Comparison of ENCODE assay signal across 8 cellular contexts in the genomic region with DNA sequence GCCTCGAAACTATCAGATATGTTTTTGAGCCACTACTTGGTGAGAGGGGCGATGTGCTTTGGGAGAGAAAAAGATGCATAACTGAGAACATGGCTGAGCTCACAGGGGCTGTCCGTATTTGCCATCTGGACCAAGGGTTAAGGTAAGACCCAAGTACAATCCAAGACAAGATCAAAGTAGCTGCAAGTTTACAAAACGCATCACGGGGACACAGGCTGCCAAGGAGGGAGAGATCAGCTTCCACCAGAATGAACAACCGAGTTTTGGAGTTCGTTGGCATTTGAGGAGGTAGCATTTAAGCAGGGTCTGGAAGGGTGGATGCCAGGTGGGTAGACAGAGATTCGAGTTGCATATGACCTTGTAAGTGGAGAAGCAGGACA. TPM values are rescaled to one million over a fixed set of nuclear protein-coding genes. Genes with fewer than 3 reads are reported as not detected.
DNase-seq lines count a peak whose midpoint lies in the region; ATAC-seq, FAIRE-seq and TF ChIP-seq lines count a peak whose summit lies in the region.

No MANE protein-coding gene starts in this region.

- H3K4me3 ChIP-seq in CD8-positive, alpha-beta memory T cell (ENCODE audit: low read length), result peak overlapping the region; percentile 93
- H3K4me3 ChIP-seq in Peyer's patch (peak overlapping the region; percentile 65 to 88 (median 78)), esophagus muscularis mucosa (peak overlapping the region; percentile 81 to 93 (median 90)), pancreas (peak overlapping the region; percentile 76 to 98 (median 89))

- peaks cover 53 to 71% (median 58%) of the 10 kb centered on the region in 3 donors for H3K4me1 Mint-ChIP-seq in CD8-positive, alpha-beta memory T cell

- H3K9me3 ChIP-seq in CD8-positive, alpha-beta memory T cell (ENCODE audit: low read length), result no peaks in the 10 kb centered on the region
- H3K9me3 ChIP-seq in Peyer's patch (no peaks in the 10 kb centered on the region), esophagus muscularis mucosa (no peaks in the 10 kb centered on the region), pancreas (no peaks in the 10 kb centered on the region)

- peak overlapping the region; percentile 86 to 99 (median 96) for H3K4me3 Mint-ChIP-seq in CD8-positive, alpha-beta memory T cell

- TF ChIP-seq CTCF in Peyer's patch (IDR thresholded peaks at IDR 0.05), result no peak
- TF ChIP-seq CTCF in esophagus muscularis mucosa (IDR thresholded peaks at IDR 0.05), result no peak
- no peak for TF ChIP-seq CTCF in pancreas (IDR thresholded peaks at IDR 0.05)

- peak overlapping the region; percentile 48 for H3K27ac ChIP-seq in CD8-positive, alpha-beta memory T cell (ENCODE audit: low read depth, low read length)
- H3K27ac ChIP-seq in Peyer's patch (peak overlapping the region; percentile 77 to 91 (median 90)), esophagus muscularis mucosa (replicated peaks in 1 of 4) (peak overlapping the region; percentile 91 to 96 (median 95)), pancreas (peak overlapping the region; percentile 87 to 94 (median 94))

- no peak for FAIRE-seq in pancreas (lab: Jason Lieb, UNC)

- 66% methylated on average over 8 of the region's 8 CpGs for WGBS in esophagus muscularis mucosa
- 44 to 59% methylated on average over 8 of the region's 8 CpGs for WGBS in pancreas, 2 donors

- intact Hi-C loops in esophagus muscularis mucosa (cut with DNase I), result loop anchor here (2.0 kb wide), 1 partner anchor 96 kb away; no protein-coding TSS in a partner anchor
- intact Hi-C loops in pancreas (cut with DNase I), result loop anchor here in 2 of 3 donors (5.0 to 10.0 kb wide), 2 partner anchors 98 to 316 kb away; no protein-coding TSS in a partner anchor

- ATAC-seq in pancreas, result no peak
- no peak for ATAC-seq in HG02970 (IDR thresholded peaks at IDR 0.05; ENCODE audit: low FRiP score, unreplicated experiment)

- no peak for TF ChIP-seq EP300 in esophagus muscularis mucosa (IDR thresholded peaks at IDR 0.05)

- TF ChIP-seq POLR2A in Peyer's patch (IDR thresholded peaks at IDR 0.05) (no peak), esophagus muscularis mucosa (IDR thresholded peaks at IDR 0.05; ENCODE audit: low read depth) (no peak)

- peaks cover 0 to 45% (median 5%) of the 10 kb centered on the region in 3 donors for H3K36me3 Mint-ChIP-seq in CD8-positive, alpha-beta memory T cell

- peaks cover 50% of the 10 kb centered on the region for H3K4me1 ChIP-seq in CD8-positive, alpha-beta memory T cell (ENCODE audit: insufficient read depth, low read length)
- peaks cover 0 to 16% (median 2%) of the 10 kb centered on the region in 4 donors for H3K4me1 ChIP-seq in Peyer's patch
- peaks cover 18 to 49% (median 44%) of the 10 kb centered on the region in 4 donors for H3K4me1 ChIP-seq in esophagus muscularis mucosa
- peaks cover 3 to 8% (median 7%) of the 10 kb centered on the region in 3 donors for H3K4me1 ChIP-seq in pancreas

- DNase-seq in CD8-positive, alpha-beta memory T cell, result no peak
- DNase-seq in Peyer's patch, result no peak
- no peak for DNase-seq in esophagus muscularis mucosa (ENCODE audit: extremely low spot score)
- DNase-seq in pancreas, result no peak
- no peak for DNase-seq in NCI-H446 treated with DMSO at 0.1 percent for 48 hours (lab: John Stamatoyannopoulos, UW)
- DNase-seq in SW480 (ENCODE audit: low spot score), result no peak
- DNase-seq in DMS53 treated with DMSO at 0.1 percent for 48 hours (lab: John Stamatoyannopoulos, UW; ENCODE audit: unreplicated experiment), result no peak

- H3K36me3 ChIP-seq in CD8-positive, alpha-beta memory T cell (ENCODE audit: insufficient read depth, low read length), result no peaks in the 10 kb centered on the region
- H3K36me3 ChIP-seq in Peyer's patch (no peaks in the 10 kb centered on the region), esophagus muscularis mucosa (peaks cover 0 to 4% (median 0%) of the 10 kb centered on the region in 4 donors), pancreas (no peaks in the 10 kb centered on the region)

- H3K27me3 ChIP-seq in CD8-positive, alpha-beta memory T cell (ENCODE audit: insufficient read depth, low read length, poor library complexity, severe bottlenecking), result no peaks in the 10 kb centered on the region
- H3K27me3 ChIP-seq in Peyer's patch, result no peaks in the 10 kb centered on the region
- no peaks in the 10 kb centered on the region for H3K27me3 ChIP-seq in esophagus muscularis mucosa
- H3K27me3 ChIP-seq in pancreas, result no peaks in the 10 kb centered on the region

- POLR2A ChIA-PET in CD8-positive, alpha-beta memory T cell (lab: Charles Lee), result interaction anchor here (1.0 to 4.5 kb wide), 8 partner anchors 11 to 105 kb away, joined by 3 to 50 read pairs (median 8); a partner anchor contains a TSS

- H3K27ac Mint-ChIP-seq in CD8-positive, alpha-beta memory T cell, result peak overlapping the region; percentile 70 to 96 (median 94)

- no peaks in the 10 kb centered on the region for H3K9me3 Mint-ChIP-seq in CD8-positive, alpha-beta memory T cell

- H3K27me3 Mint-ChIP-seq in CD8-positive, alpha-beta memory T cell, result peaks cover 0 to 1% of the 10 kb centered on the region in 2 donors

- CTCF ChIA-PET in CD8-positive, alpha-beta memory T cell (lab: Charles Lee), result interaction anchor here (0.5 to 11.7 kb wide), 32 partner anchors 8 to 320 kb away, joined by 3 to 269 read pairs (median 4); no protein-coding TSS in a partner anchor

RNA-seq across cellular contexts. Expression of a gene that starts 2.2 kb away (rescaled TPM):
- total RNA-seq in CD8-positive, alpha-beta memory T cell, result 10 to 100 TPM; 43.1 to 45.1 TPM
- 163 TPM for polyA plus RNA-seq in CD8-positive, alpha-beta memory T cell
- total RNA-seq in Peyer's patch (10 to 100 TPM in 1 of 4 donors, 1 to 10 TPM in 3; 1.9 to 12.4 (median 5.2) TPM), esophagus muscularis mucosa (10 to 100 TPM; 14.1 to 35.5 (median 31.8) TPM), pancreas (10 to 100 TPM; 21.6 to 28.8 (median 25.3) TPM)
- 10 to 100 TPM in 1 of 2 donors, 1 to 10 TPM in 1; 9.5 to 16.7 TPM for polyA plus RNA-seq in pancreas

RNA-seq across cellular contexts. Expression of a gene that starts 12.9 kb away (rescaled TPM):
- 10 to 100 TPM; 91.1 to 94.2 TPM for total RNA-seq in CD8-positive, alpha-beta memory T cell
- polyA plus RNA-seq in CD8-positive, alpha-beta memory T cell, result 40.2 TPM
- total RNA-seq in Peyer's patch, result 10 to 100 TPM; 15.2 to 23.1 (median 17.1) TPM
- 10 to 100 TPM; 28.4 to 37.8 (median 30.0) TPM for total RNA-seq in esophagus muscularis mucosa
- total RNA-seq in pancreas, result 10 to 100 TPM; 18.2 to 27.6 (median 23.8) TPM
- 10 to 100 TPM; 10.5 to 17.7 TPM for polyA plus RNA-seq in pancreas
